Comparison of ENCODE assay signal across 9 cellular contexts in the genomic region with DNA sequence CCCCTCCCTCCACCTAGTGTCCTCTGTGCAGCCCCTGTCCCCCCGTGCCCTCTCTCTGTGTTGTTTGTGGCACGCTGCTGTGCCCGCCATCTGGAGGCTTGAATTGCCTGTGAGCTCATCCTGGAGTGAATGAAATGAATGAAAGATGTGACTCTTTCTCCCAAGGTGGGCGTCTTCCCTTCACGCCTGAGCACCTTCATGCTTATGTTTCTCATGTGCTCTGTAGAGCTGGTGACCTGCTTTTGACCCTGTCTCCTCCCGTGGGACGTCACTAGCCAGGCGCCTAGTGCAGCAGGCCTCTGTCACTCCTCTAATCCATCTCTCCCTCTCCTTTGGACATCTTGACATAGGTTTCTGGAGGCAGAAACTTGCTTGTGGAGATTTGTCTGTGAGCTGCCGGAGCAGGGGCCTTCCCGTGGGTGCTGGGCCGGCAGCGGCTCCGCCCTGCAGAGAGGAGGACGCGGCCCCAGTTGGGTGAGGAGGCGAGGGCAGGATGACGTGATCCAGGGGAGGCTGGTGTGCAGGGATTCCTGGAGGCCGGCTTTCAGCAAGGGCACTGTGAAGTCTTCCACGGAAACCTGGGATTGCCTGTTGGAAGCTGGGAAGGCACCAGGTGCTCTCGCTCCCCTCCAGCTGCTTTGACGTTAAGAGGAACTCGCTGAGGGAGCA.
DNase-seq lines count a peak whose midpoint lies in the region; ATAC-seq and TF ChIP-seq lines count a peak whose summit lies in the region.
"Had no signal": no experiment of that assay in that cellular context is flagged by ENCODE, and none has a peak within 500 bp of the region (broad histone marks: within the 10 kb centered on the region; RNA-seq: fewer than 3 reads in every experiment).

No MANE protein-coding gene starts in this region.

- peak; percentile 78 for ATAC-seq in GM19395 (IDR thresholded peaks at IDR 0.05; ENCODE audit: unreplicated experiment)

- no peak for TF ChIP-seq CTCF in fibroblast of pulmonary artery (IDR thresholded peaks at IDR 0.05; ENCODE audit: low read length, missing control alignments)

- DNase-seq in COLO829 (ENCODE audit: low spot score) = peak; percentile 22
- DNase-seq in NCI-H2171 treated with DMSO at 0.1 percent for 48 hours (lab: John Stamatoyannopoulos, UW) = peak; percentile 96
- peak; percentile 24 for DNase-seq in fibroblast of pulmonary artery (ENCODE audit: low read depth)
- DNase-seq in activated effector memory CD4-positive, alpha-beta T cell treated with Interleukin-2 at 50 U/mL for 16 hours = no peak
- no peak for DNase-seq in stimulated activated CD4-positive, alpha-beta T cell treated with anti-CD3 and anti-CD28 coated beads, Interleukin-12 subunit alpha, Interleukin-12 subunit beta, amount 100 ng/mL, for 4 hours
- no peak for DNase-seq in stimulated activated CD4-positive, alpha-beta T cell treated with anti-CD3 and anti-CD28 coated beads, Interleukin-2, amount 100 ng/mL, for 24 hours
- no peak for DNase-seq in stimulated activated CD4-positive, alpha-beta T cell treated with anti-CD3 and anti-CD28 coated beads, Interleukin-1b, Interleukin-23, amount 100 ng/mL, for 48 hours
- DNase-seq: islet precursor cell had no signal

- no peak overlapping the region for H3K4me3 ChIP-seq in fibroblast of pulmonary artery (replicated peaks; ENCODE audit: low read depth, low read length)

Comparison
In these comparisons a context has a peak if more than half of its experiments do, and no peak if none do; other contexts are left out.
1. DNase-seq: peak in COLO829 (single experiment), NCI-H2171 treated with DMSO at 0.1 percent for 48 hours (single experiment) and fibroblast of pulmonary artery (single experiment); none in activated effector memory CD4-positive, alpha-beta T cell treated with Interleukin-2 at 50 U/mL for 16 hours (single experiment), stimulated activated CD4-positive, alpha-beta T cell treated with anti-CD3 and anti-CD28 coated beads, Interleukin-12 subunit alpha, Interleukin-12 subunit beta, amount 100 ng/mL, for 4 hours (single experiment), stimulated activated CD4-positive, alpha-beta T cell treated with anti-CD3 and anti-CD28 coated beads, Interleukin-2, amount 100 ng/mL, for 24 hours (0 of 2) and stimulated activated CD4-positive, alpha-beta T cell treated with anti-CD3 and anti-CD28 coated beads, Interleukin-1b, Interleukin-23, amount 100 ng/mL, for 48 hours (single experiment).